8 cellular contexts compared by ENCODE assay signal in the genomic region with DNA sequence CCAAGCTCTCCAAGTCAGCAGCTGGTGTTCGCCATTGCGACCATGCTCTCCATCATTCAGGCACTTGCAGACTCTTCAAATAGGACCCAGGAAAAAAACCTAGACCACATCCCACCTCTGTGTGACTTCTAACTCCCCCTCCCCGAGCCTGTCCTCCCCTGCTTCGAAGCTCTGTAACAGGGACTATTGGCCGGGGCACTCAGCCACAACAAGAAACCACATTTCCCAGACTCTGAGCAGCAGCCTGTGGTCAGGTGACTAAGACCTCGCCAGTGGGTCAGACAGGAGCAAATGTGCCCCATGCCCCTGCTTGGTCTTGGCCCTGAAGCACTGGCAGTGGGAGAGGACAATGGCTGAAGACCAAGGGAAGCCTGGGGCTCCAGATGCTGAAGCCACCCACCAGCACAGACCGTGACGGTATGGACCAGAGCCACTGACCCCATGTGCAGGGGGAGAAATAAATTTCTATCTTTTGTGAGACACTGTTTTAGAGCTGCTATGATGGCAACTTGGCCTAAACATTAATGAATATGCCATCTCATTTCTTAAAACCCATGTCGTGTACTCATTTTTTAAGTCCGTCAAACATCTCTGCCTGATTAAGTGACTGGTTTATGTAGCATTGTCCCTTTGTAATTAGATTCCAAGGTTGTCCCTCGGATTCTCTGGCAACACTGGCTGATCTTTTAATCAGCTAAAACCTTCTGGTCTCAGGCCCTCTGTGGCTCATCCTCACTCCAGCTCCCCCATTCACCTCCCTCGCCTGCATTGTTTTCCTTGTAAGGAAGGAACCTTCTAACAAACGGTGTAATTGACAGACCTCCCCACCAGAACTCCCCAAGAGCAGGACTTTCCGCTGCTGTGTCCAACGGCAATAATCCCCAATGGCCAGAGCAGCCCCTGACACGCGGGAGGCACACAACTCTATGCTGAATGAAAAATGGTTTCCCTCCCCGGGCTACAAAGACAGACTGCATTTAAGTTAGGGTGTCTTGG.
DNase-seq lines count a peak whose midpoint lies in the region; ATAC-seq and TF ChIP-seq lines count a peak whose summit lies in the region.

No MANE protein-coding gene starts in this region.

- H4K20me1 ChIP-seq in Loucy (ENCODE audit: insufficient read depth, low read length, poor library complexity, severe bottlenecking): peaks cover 68% of the 10 kb centered on the region

- H3K4me2 ChIP-seq in Loucy (ENCODE audit: low read depth, low read length, poor library complexity, severe bottlenecking): peak overlapping the region; percentile 71

- peak; percentile 84 for DNase-seq in ELR (ENCODE audit: low read depth)
- peak; percentile 30 for DNase-seq in choroid plexus epithelial cell (ENCODE audit: low read depth)
- DNase-seq in midbrain (lab: John Stamatoyannopoulos, UW): no peak
- DNase-seq in C1 segment of cervical spinal cord (lab: John Stamatoyannopoulos, UW): no peak
- no peak for DNase-seq in SKM-1 treated with dmso at 0.1 percent for 144 hours (lab: John Stamatoyannopoulos, UW; ENCODE audit: unreplicated experiment)

- ATAC-seq in GM21515 (IDR thresholded peaks at IDR 0.05; ENCODE audit: unreplicated experiment): peak; percentile 24
- ATAC-seq in stimulated activated memory B cell treated with anti-CD40 and anti-IgM and Interleukin-4, amounts not matched to agents 10 μg/mL and 1 μg/mL and 100 μg/mL, for 72 hours: peak; percentile 63

- H3K4me3 ChIP-seq in Loucy (ENCODE audit: low read length, poor library complexity, severe bottlenecking) (peak overlapping the region; percentile 22), choroid plexus epithelial cell (ENCODE audit: low read depth, low read length) (no peak overlapping the region)

- H3K9ac ChIP-seq in Loucy (ENCODE audit: low read depth, low read length, poor library complexity, severe bottlenecking): no peak overlapping the region

- H2AFZ ChIP-seq in Loucy (ENCODE audit: low read length): no peak overlapping the region

- no peaks in the 10 kb centered on the region for H3K27me3 Mint-ChIP-seq in stimulated activated memory B cell treated with anti-CD40 and anti-IgM and Interleukin-4, amounts not matched to agents 10 μg/mL and 1 μg/mL and 100 μg/mL, for 72 hours

- H3K36me3 Mint-ChIP-seq in stimulated activated memory B cell treated with anti-CD40 and anti-IgM and Interleukin-4, amounts not matched to agents 10 μg/mL and 1 μg/mL and 100 μg/mL, for 72 hours: peaks cover 41% of the 10 kb centered on the region

- H3K27me3 ChIP-seq in Loucy (ENCODE audit: insufficient read depth, low read length, poor library complexity, severe bottlenecking): no peaks in the 10 kb centered on the region

- H3K9me3 ChIP-seq in Loucy (ENCODE audit: insufficient read depth, low read depth, low read length): no peaks in the 10 kb centered on the region

- peaks cover 70% of the 10 kb centered on the region for H3K4me1 Mint-ChIP-seq in stimulated activated memory B cell treated with anti-CD40 and anti-IgM and Interleukin-4, amounts not matched to agents 10 μg/mL and 1 μg/mL and 100 μg/mL, for 72 hours

- H3K9me3 Mint-ChIP-seq in stimulated activated memory B cell treated with anti-CD40 and anti-IgM and Interleukin-4, amounts not matched to agents 10 μg/mL and 1 μg/mL and 100 μg/mL, for 72 hours: no peaks in the 10 kb centered on the region

- TF ChIP-seq CTCF in Loucy (conservative IDR thresholded peaks at IDR 0.05; ENCODE audit: low read length) (no peak), choroid plexus epithelial cell (conservative IDR thresholded peaks at IDR 0.05; ENCODE audit: low read depth, low read length) (no peak)

- H3K4me3 Mint-ChIP-seq in stimulated activated memory B cell treated with anti-CD40 and anti-IgM and Interleukin-4, amounts not matched to agents 10 μg/mL and 1 μg/mL and 100 μg/mL, for 72 hours: peak overlapping the region; percentile 29

- peaks cover 31% of the 10 kb centered on the region for H3K4me1 ChIP-seq in Loucy (ENCODE audit: insufficient read depth, low read length, poor library complexity, severe bottlenecking)

- peaks cover 57% of the 10 kb centered on the region for H3K79me2 ChIP-seq in Loucy (ENCODE audit: insufficient read depth, low read length)

- H3K9me2 ChIP-seq in Loucy (replicated peaks; ENCODE audit: low read depth, low read length): no peaks in the 10 kb centered on the region

- peak overlapping the region; percentile 84 for H3K27ac Mint-ChIP-seq in stimulated activated memory B cell treated with anti-CD40 and anti-IgM and Interleukin-4, amounts not matched to agents 10 μg/mL and 1 μg/mL and 100 μg/mL, for 72 hours

- H3F3A ChIP-seq in Loucy (ENCODE audit: low read depth): no peaks in the 10 kb centered on the region

- H3K36me3 ChIP-seq in Loucy (ENCODE audit: insufficient read depth, low read length): peaks cover 31% of the 10 kb centered on the region

Comparison
In these comparisons a context has a peak if more than half of its experiments do, and no peak if none do; other contexts are left out.
1. DNase-seq: peak in ELR (single experiment) and choroid plexus epithelial cell (single experiment); none in midbrain (single experiment), C1 segment of cervical spinal cord (0 of 14) and SKM-1 treated with dmso at 0.1 percent for 144 hours (single experiment).